Comparison of ENCODE assay signal across 20 cellular contexts in genomic region chr13:19764237-19764636, GRCh38.
"Had no signal": no experiment of that assay in that cellular context is flagged by ENCODE, and none has a peak within 500 bp of the region (broad histone marks: within the 10 kb centered on the region; RNA-seq: fewer than 3 reads in every experiment).

No MANE protein-coding gene starts in this region.

- H3K4me3 Mint-ChIP-seq: natural killer cell treated with Interleukin-12 subunit alpha and Interleukin-12 subunit beta and Interleukin-15 and Interleukin-18, amount 100 ng/mL, for 72 hours had no signal

- H3K27me3 Mint-ChIP-seq: effector memory CD8-positive, alpha-beta T cell; natural killer cell treated with Interleukin-12 subunit alpha and Interleukin-12 subunit beta and Interleukin-15 and Interleukin-18, amount 100 ng/mL, for 72 hours had no signal

- H3K27me3 ChIP-seq: suprapubic skin, upper lobe of right lung had no signal

- H3K27ac ChIP-seq: prostate gland, SK-N-MC, skin epidermis, suprapubic skin, upper lobe of right lung, VCaP had no signal

- H3K9me3 ChIP-seq: prostate gland, suprapubic skin, upper lobe of right lung had no signal

- H3K4me3 ChIP-seq: prostate gland, SK-N-MC, skin epidermis, suprapubic skin, upper lobe of right lung had no signal

- H3K4me1 ChIP-seq: prostate gland, upper lobe of right lung had no signal

- ATAC-seq: effector memory CD8-positive, alpha-beta T cell; left ventricle myocardium superior; natural killer cell treated with Interleukin-12 subunit alpha and Interleukin-12 subunit beta and Interleukin-15 and Interleukin-18, amount 100 ng/mL, for 72 hours; right cardiac atrium; upper lobe of right lung had no signal

- H3K9me3 Mint-ChIP-seq: effector memory CD8-positive, alpha-beta T cell; natural killer cell treated with Interleukin-12 subunit alpha and Interleukin-12 subunit beta and Interleukin-15 and Interleukin-18, amount 100 ng/mL, for 72 hours had no signal

- H3K36me3 ChIP-seq: prostate gland had no signal

- DNase-seq: activated CD4-positive, alpha-beta T cell treated with anti-CD3 and anti-CD28 coated beads for 48 hours; aorta; dermis blood vessel endothelial cell; effector memory CD8-positive, alpha-beta T cell; foreskin melanocyte; kidney glomerular epithelial cell; left ventricle myocardium superior; mesenchymal stem cell; occipital lobe; right cardiac atrium; stimulated activated CD4-positive, alpha-beta T cell treated with anti-CD3 and anti-CD28 coated beads, Interleukin-15, amount 100 ng/mL, for 24 hours; stimulated activated CD4-positive, alpha-beta T cell treated with anti-CD3 and anti-CD28 coated beads, Interleukin-4, amount 100 ng/mL, for 1 hour; stimulated activated naive CD4-positive, alpha-beta T cell treated with Interleukin-2 at 50 U/mL for 16 hours; upper lobe of right lung had no signal
